Comparison of ENCODE assay signal across 22 cellular contexts in the genomic region with DNA sequence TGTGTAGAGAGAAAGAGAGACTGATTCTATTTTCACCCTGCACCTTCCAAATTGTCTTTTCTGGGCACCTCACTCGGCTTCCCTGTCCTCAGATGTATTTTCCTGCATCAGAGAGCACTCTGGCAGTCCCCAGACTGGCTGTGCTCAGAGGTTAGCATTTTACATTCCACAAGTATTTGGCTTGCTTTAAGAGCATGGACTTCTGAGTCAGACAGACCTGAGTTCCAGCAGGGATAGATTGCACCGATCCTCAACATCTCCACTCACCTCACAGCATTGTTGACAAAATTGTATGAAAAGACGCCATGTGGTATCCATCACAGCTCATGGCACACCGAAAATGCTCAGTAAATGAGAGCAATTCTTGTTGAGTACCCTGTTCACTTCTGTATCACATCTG. TPM values are rescaled to one million over a fixed set of nuclear protein-coding genes. Genes with fewer than 3 reads are reported as not detected.
"Had no signal": no experiment of that assay in that cellular context is flagged by ENCODE, and none has a peak within 500 bp of the region (broad histone marks: within the 10 kb centered on the region; RNA-seq: fewer than 3 reads in every experiment).

No MANE protein-coding gene starts in this region.

- H3K9me3 ChIP-seq: adrenal gland had no signal

- H3K4me3 Mint-ChIP-seq: activated naive CD4-positive, alpha-beta T cell treated with anti-CD3 and anti-CD28 coated beads, Interleukin-2, amount 50 U/mL, for 24 hours; endodermal cell had no signal

- H3K9me3 Mint-ChIP-seq: activated naive CD4-positive, alpha-beta T cell treated with anti-CD3 and anti-CD28 coated beads, Interleukin-2, amount 50 U/mL, for 24 hours; endodermal cell had no signal

- H3K27ac ChIP-seq: adrenal gland, dorsolateral prefrontal cortex, epithelial cell of prostate, hepatocyte, VCaP had no signal

- H3K36me3 Mint-ChIP-seq: activated naive CD4-positive, alpha-beta T cell treated with anti-CD3 and anti-CD28 coated beads, Interleukin-2, amount 50 U/mL, for 24 hours had no signal

- H3K36me3 ChIP-seq: adrenal gland had no signal

- ATAC-seq: left lobe of liver had no signal

- H3K4me1 Mint-ChIP-seq: activated naive CD4-positive, alpha-beta T cell treated with anti-CD3 and anti-CD28 coated beads, Interleukin-2, amount 50 U/mL, for 24 hours had no signal

- H3K4me1 ChIP-seq: adrenal gland had no signal

- H3K27ac Mint-ChIP-seq: activated naive CD4-positive, alpha-beta T cell treated with anti-CD3 and anti-CD28 coated beads, Interleukin-2, amount 50 U/mL, for 24 hours; endodermal cell had no signal

- H3K4me3 ChIP-seq: adrenal gland, dorsolateral prefrontal cortex, hepatocyte had no signal

- H3K27me3 ChIP-seq: adrenal gland, hepatocyte had no signal

- DNase-seq: activated CD4-positive, CD25-positive, alpha-beta regulatory T cell treated with anti-CD3 and anti-CD28 coated beads, Interleukin-2, amount 50 U/mL, for 72 hours; activated gamma-delta T cell; adrenal gland; dorsolateral prefrontal cortex; endodermal cell; foreskin fibroblast; mammary epithelial cell; occipital lobe; posterior cingulate gyrus; retina; stimulated activated CD8-positive, alpha-beta memory T cell treated with anti-CD3 and anti-CD28 coated beads, Interleukin-4, amount 100 ng/mL, for 48 hours; stimulated activated naive CD4-positive, alpha-beta T cell; T-helper 2 cell had no signal

RNA-seq across cellular contexts. Expression of gene SST, which starts 45.6 kb away (rescaled TPM):
- total RNA-seq: activated CD8-positive, alpha-beta memory T cell treated with anti-CD3 and anti-CD28 coated beads for 36 hours; cardiac septum; endodermal cell; glomerular endothelial cell; left lobe of liver; mammary epithelial cell; mononuclear cell had no signal
- polyA plus RNA-seq: mammary epithelial cell had no signal
